Comparison of ENCODE assay signal across 19 cellular contexts in genomic region chr9:131992906-131993657, GRCh38.
A peak's percentile ranks its signal among the peaks of the same experiment; 100 is the strongest.
DNase-seq lines count a peak whose midpoint lies in the region; ATAC-seq, FAIRE-seq and TF ChIP-seq lines count a peak whose summit lies in the region.
"Had no signal": no experiment of that assay in that cellular context is flagged by ENCODE, and none has a peak within 500 bp of the region (broad histone marks: within the 10 kb centered on the region; RNA-seq: fewer than 3 reads in every experiment).

No MANE protein-coding gene starts in this region.

- H3K79me2 ChIP-seq in GM23338 (replicated peaks; ENCODE audit: insufficient read depth) (0 out of 2 replicates have a peak, but pooled peaks cover 5% of the 10 kb centered on the region), smooth muscle cell (ENCODE audit: low read depth) (no peaks in the 10 kb centered on the region)

- H3K9me3 Mint-ChIP-seq in GM23338 = no peaks in the 10 kb centered on the region
- H3K9me3 Mint-ChIP-seq in nephron progenitor cell = no peaks in the 10 kb centered on the region
- H3K9me3 Mint-ChIP-seq: CD8-positive, alpha-beta memory T cell had no signal

- H3K36me3 Mint-ChIP-seq in GM23338 (ENCODE audit: low read depth) (peaks cover 9% of the 10 kb centered on the region), nephron progenitor cell (ENCODE audit: low read depth) (peaks cover 25% of the 10 kb centered on the region)

- H3K36me3 ChIP-seq in GM23338 (ENCODE audit: insufficient read depth) = no peaks in the 10 kb centered on the region
- H3K36me3 ChIP-seq in upper lobe of right lung = no peaks in the 10 kb centered on the region
- H3K36me3 ChIP-seq in smooth muscle cell (ENCODE audit: low read depth) = no peaks in the 10 kb centered on the region

- H3K4me2 ChIP-seq in GM23338 = no peak overlapping the region
- H3K4me2 ChIP-seq in smooth muscle cell = no peak overlapping the region
- H3K4me2 ChIP-seq: KMS-11 had no signal

- FAIRE-seq in RCC 7860 (lab: Jason Lieb, UNC) = no peak
- FAIRE-seq: A204.1, GM12891 had no signal

- H3K9me2 ChIP-seq in GM23338 (ENCODE audit: insufficient read depth) = no peaks in the 10 kb centered on the region

- no peak overlapping the region for H2AFZ ChIP-seq in GM23338
- no peak overlapping the region for H2AFZ ChIP-seq in smooth muscle cell (ENCODE audit: low read depth)
- H2AFZ ChIP-seq: GM23248 had no signal

- H3K27me3 Mint-ChIP-seq in GM23338 (ENCODE audit: insufficient read depth, low read depth, poor library complexity) = no peaks in the 10 kb centered on the region
- peaks cover 8% of the 10 kb centered on the region for H3K27me3 Mint-ChIP-seq in nephron progenitor cell (ENCODE audit: low read depth, poor library complexity)
- H3K27me3 Mint-ChIP-seq: CD8-positive, alpha-beta memory T cell had no signal

- no peak overlapping the region for H3K4me3 Mint-ChIP-seq in GM23338
- no peak overlapping the region for H3K4me3 Mint-ChIP-seq in nephron progenitor cell
- H3K4me3 Mint-ChIP-seq: CD8-positive, alpha-beta memory T cell had no signal

- H3K4me1 Mint-ChIP-seq in GM23338 = peaks cover 25% of the 10 kb centered on the region; the same call in 2 of the 3 replicates
- no peaks in the 10 kb centered on the region for H3K4me1 Mint-ChIP-seq in nephron progenitor cell

- no peaks in the 10 kb centered on the region for H3K9me3 ChIP-seq in upper lobe of right lung
- H3K9me3 ChIP-seq in smooth muscle cell (replicated peaks; ENCODE audit: low read depth) = no peaks in the 10 kb centered on the region

- TF ChIP-seq CTCF in GM23338 (conservative IDR thresholded peaks at IDR 0.05; ENCODE audit: low read depth in 2 of 2) (no peak), fibroblast of villous mesenchyme (IDR thresholded peaks at IDR 0.05; ENCODE audit: insufficient read depth, low read depth, low read length) (no peak), nephron progenitor cell (IDR thresholded peaks at IDR 0.05) (no peak), upper lobe of right lung (IDR thresholded peaks at IDR 0.05) (no peak), smooth muscle cell (IDR thresholded peaks at IDR 0.05; ENCODE audit: borderline replicate concordance, insufficient read depth, poor library complexity, severe bottlenecking) (no peak)

- H3F3A ChIP-seq in GM23338 (replicated peaks; ENCODE audit: low read depth) (no peaks in the 10 kb centered on the region), smooth muscle cell (ENCODE audit: low read depth) (no peaks in the 10 kb centered on the region)

- DNase-seq in GM23338 (ENCODE audit: low spot score) (no peak), NCI-H2171 treated with DMSO at 0.1 percent for 48 hours (lab: John Stamatoyannopoulos, UW) (peak; percentile 70), fibroblast of villous mesenchyme (ENCODE audit: low read depth) (peak; percentile 42), nephron progenitor cell (no peak), upper lobe of right lung (no peak), RCC 7860 (ENCODE audit: low spot score) (no peak), smooth muscle cell (lab: John Stamatoyannopoulos, UW; ENCODE audit: unreplicated experiment) (no peak)
- DNase-seq: Calu3; CD8-positive, alpha-beta memory T cell; DMS153; GM23248; HCEC 1CT; NCI-H1694 treated with DMSO at 0.1 percent for 48 hours; NCI-H2081 treated with DMSO at 0.1 percent for 48 hours; NCI-H446 treated with DMSO at 0.1 percent for 48 hours had no signal

- WGBS in smooth muscle cell (ENCODE audit: low lambda C conversion rate) = 70% methylated on average over 10 of the region's 10 CpGs

- intact Hi-C loops in upper lobe of right lung (cut with DNase I) = no loop called here

- H3K4me3 ChIP-seq in GM23338 (no peak overlapping the region), fibroblast of villous mesenchyme (ENCODE audit: low read depth, low read length) (no peak overlapping the region), upper lobe of right lung (no peak overlapping the region), smooth muscle cell (no peak overlapping the region)
- H3K4me3 ChIP-seq: GM23248 had no signal

- ATAC-seq in GM23338 (peak; percentile 87), upper lobe of right lung (no peak)

- H3K4me1 ChIP-seq in GM23338 (ENCODE audit: insufficient read depth) = peaks cover 13% of the 10 kb centered on the region; the same call in 1 of the 2 replicates
- H3K4me1 ChIP-seq in upper lobe of right lung = peaks cover 8% of the 10 kb centered on the region
- peaks cover 8% of the 10 kb centered on the region for H3K4me1 ChIP-seq in smooth muscle cell (ENCODE audit: low read depth)

- H3K27me3 ChIP-seq in GM23338 (ENCODE audit: insufficient read depth) (no peaks in the 10 kb centered on the region), upper lobe of right lung (no peaks in the 10 kb centered on the region), smooth muscle cell (ENCODE audit: low read depth) (no peaks in the 10 kb centered on the region)

- no peak overlapping the region for H3K27ac ChIP-seq in GM23338 (ENCODE audit: low read depth)
- H3K27ac ChIP-seq in upper lobe of right lung = no peak overlapping the region
- no peak overlapping the region for H3K27ac ChIP-seq in smooth muscle cell (ENCODE audit: low read depth)
- H3K27ac ChIP-seq: C4-2B, GM23248, KMS-11 had no signal

- H3K27ac Mint-ChIP-seq in GM23338 (no peak overlapping the region; the same call in 1 of the 2 replicates), nephron progenitor cell (peak overlapping the region; percentile 53)

- no peak overlapping the region for H3K9ac ChIP-seq in smooth muscle cell (ENCODE audit: low read depth)
- H3K9ac ChIP-seq: GM23248, KMS-11 had no signal

- H4K20me1 ChIP-seq in GM23338 (replicated peaks; ENCODE audit: insufficient read depth) (peaks cover 19% of the 10 kb centered on the region), smooth muscle cell (ENCODE audit: low read depth) (peaks cover 91% of the 10 kb centered on the region)

TF ChIP-seq in GM23338, 12 proteins besides CTCF, POLR2A, EP300 and RAD21 (continues in another document):
- TF ChIP-seq EZH2phosphoT487 (IDR thresholded peaks at IDR 0.05; ENCODE audit: unreplicated experiment) (no peak), EZH2 (IDR thresholded peaks at IDR 0.05; ENCODE audit: low read depth, unreplicated experiment) (no peak), ETS1 (IDR thresholded peaks at IDR 0.05) (no peak), NANOG (IDR thresholded peaks at IDR 0.05; ENCODE audit: borderline replicate concordance) (no peak), REST (IDR thresholded peaks at IDR 0.05; ENCODE audit: unreplicated experiment) (no peak), ZNF331 (CRISPR knock-in tag; IDR thresholded peaks at IDR 0.05; ENCODE audit: low read depth) (no peak)

Comparison
In these comparisons a context has a peak if more than half of its experiments do, and no peak if none do; other contexts are left out.
1. DNase-seq: peak in NCI-H2171 treated with DMSO at 0.1 percent for 48 hours (single experiment) and fibroblast of villous mesenchyme (single experiment); none in GM23338 (single experiment), nephron progenitor cell (single experiment), upper lobe of right lung (single experiment), RCC 7860 (single experiment) and smooth muscle cell (single experiment).